Comparison of ENCODE assay signal across 20 cellular contexts in genomic region chr12:114904254-114905003, GRCh38.
DNase-seq lines count a peak whose midpoint lies in the region; ATAC-seq and TF ChIP-seq lines count a peak whose summit lies in the region.
"Had no signal": no experiment of that assay in that cellular context is flagged by ENCODE, and none has a peak within 500 bp of the region (broad histone marks: within the 10 kb centered on the region; RNA-seq: fewer than 3 reads in every experiment).

No MANE protein-coding gene starts in this region.

- H2AFZ ChIP-seq in PC-3 (ENCODE audit: low read length), result no peak overlapping the region
- no peak overlapping the region for H2AFZ ChIP-seq in mesenchymal stem cell (ENCODE audit: low read depth, low read length)

- H4K8ac ChIP-seq in mesenchymal stem cell (ENCODE audit: low read length), result peak overlapping the region; percentile 61

- H3K27me3 Mint-ChIP-seq in activated naive CD4-positive, alpha-beta T cell treated with anti-CD3 and anti-CD28 coated beads, Interleukin-2, amount 10 ng/mL, durations not matched to agents 7 days and 5 days, result no peaks in the 10 kb centered on the region
- H3K27me3 Mint-ChIP-seq: activated CD4-positive, alpha-beta memory T cell treated with anti-CD3 and anti-CD28 coated beads for 36 hours; IgD-negative memory B cell had no signal

- no peaks in the 10 kb centered on the region for H3K79me1 ChIP-seq in mesenchymal stem cell (replicated peaks; ENCODE audit: low read length, poor library complexity, severe bottlenecking)

- H3K36me3 Mint-ChIP-seq in activated naive CD4-positive, alpha-beta T cell treated with anti-CD3 and anti-CD28 coated beads, Interleukin-2, amount 10 ng/mL, durations not matched to agents 7 days and 5 days, result no peaks in the 10 kb centered on the region
- H3K36me3 Mint-ChIP-seq: activated CD4-positive, alpha-beta memory T cell treated with anti-CD3 and anti-CD28 coated beads for 36 hours; IgD-negative memory B cell had no signal

- no TSS peak for BruUV-seq in PC-3 (replicated peaks; lab: Mats Ljungman, UMichigan)

- H2AK5ac ChIP-seq in mesenchymal stem cell (ENCODE audit: low read length, severe bottlenecking), result no peak overlapping the region

- no peak overlapping the region for H2BK120ac ChIP-seq in mesenchymal stem cell (ENCODE audit: low read depth, low read length)

- 90% methylated on average over 7 of the region's 7 CpGs for WGBS in mesenchymal stem cell

- no peak overlapping the region for H3K4me3 Mint-ChIP-seq in activated naive CD4-positive, alpha-beta T cell treated with anti-CD3 and anti-CD28 coated beads, Interleukin-2, amount 10 ng/mL, durations not matched to agents 7 days and 5 days
- H3K4me3 Mint-ChIP-seq: activated CD4-positive, alpha-beta memory T cell treated with anti-CD3 and anti-CD28 coated beads for 36 hours; activated T-helper 1 cell treated with anti-CD3 and anti-CD28 coated beads, Interleukin-12 subunit alpha, Interleukin-12 subunit beta, Interleukin-2, Interleukin-4 antibody, amounts not matched to agents 30 ng/mL and 10 ng/mL and 1 ng/mL, durations not matched to agents 14 hours and 24 hours and 36 hours; IgD-negative memory B cell; neural crest cell had no signal

- H3K27ac ChIP-seq in PC-3 (ENCODE audit: low read length) (peak overlapping the region; percentile 94), mesenchymal stem cell (ENCODE audit: low read length, poor library complexity, severe bottlenecking) (no peak overlapping the region)
- H3K27ac ChIP-seq: gastrocnemius medialis, right atrium auricular region, transverse colon had no signal

- H3K4ac ChIP-seq in mesenchymal stem cell (ENCODE audit: low read depth in 1 of 2, low read length in 2 of 2), result no peak overlapping the region

- TF ChIP-seq CTCF in PC-3 (conservative IDR thresholded peaks at IDR 0.05; ENCODE audit: low read depth, low read length) (no peak), epithelial cell of esophagus (IDR thresholded peaks at IDR 0.05; ENCODE audit: insufficient read depth, low read depth, low read length, missing control alignments) (no peak)

- CTCF ChIA-PET in PC-3 (lab: Charles Lee), result no interaction called here
- CTCF ChIA-PET in activated naive CD4-positive, alpha-beta T cell treated with anti-CD3 and anti-CD28 coated beads, Interleukin-2, amount 10 ng/mL, durations not matched to agents 7 days and 5 days (lab: Charles Lee), result no interaction called here

- ATAC-seq in PC-3, result peak; percentile 27
- ATAC-seq: gastrocnemius medialis had no signal

- H3K4me1 ChIP-seq in PC-3 (ENCODE audit: insufficient read depth, low read length) (peaks cover 47% of the 10 kb centered on the region), mesenchymal stem cell (ENCODE audit: control insufficient read depth, insufficient read depth, low read depth, low read length) (peaks cover 1% of the 10 kb centered on the region)
- H3K4me1 ChIP-seq: gastrocnemius medialis, right atrium auricular region, transverse colon had no signal

- peak overlapping the region; percentile 78 for H3K9ac ChIP-seq in PC-3 (ENCODE audit: low read length)
- H3K9ac ChIP-seq in mesenchymal stem cell (ENCODE audit: low read length), result no peak overlapping the region

- POLR2A ChIA-PET in PC-3 (lab: Charles Lee; ENCODE audit: unreplicated experiment), result interaction anchor here (1.0 kb wide), 1 partner anchor 14 kb away, joined by 9 read pairs; no protein-coding TSS in a partner anchor

- intact Hi-C loops in PC-3 (cut with micrococcal nuclease), result no loop called here

- H2BK12ac ChIP-seq in mesenchymal stem cell (ENCODE audit: low read length in 2 of 2), result peak overlapping the region; percentile 34 to 48

- no peaks in the 10 kb centered on the region for H3K9me3 ChIP-seq in PC-3 (ENCODE audit: low read length)
- H3K9me3 ChIP-seq in mesenchymal stem cell (ENCODE audit: control insufficient read depth, low read length), result no peaks in the 10 kb centered on the region
- H3K9me3 ChIP-seq: gastrocnemius medialis, right atrium auricular region, SJSA1, transverse colon had no signal

- peak; percentile 10 for DNase-seq in Caki2 (ENCODE audit: low read depth)
- peak; percentile 81 for DNase-seq in PC-3
- DNase-seq in epithelial cell of esophagus (ENCODE audit: low read depth), result peak; percentile 36
- DNase-seq in mesenchymal stem cell, result peak; percentile 45
- no peak for DNase-seq in NCI-H226
- no peak for DNase-seq in activated naive CD4-positive, alpha-beta T cell treated with anti-CD3 and anti-CD28 coated beads, Interleukin-2, amount 10 ng/mL, durations not matched to agents 7 days and 5 days
- DNase-seq in NK-92 treated with Interleukin-12 subunit alpha and Interleukin-12 subunit beta, amount 100 ng/mL, for 24 hours (lab: John Stamatoyannopoulos, UW), result no peak
- DNase-seq in activated CD4-positive, alpha-beta T cell treated with anti-CD3 and anti-CD28 coated beads for 4 hours, result no peak
- DNase-seq: activated CD4-positive, alpha-beta memory T cell treated with anti-CD3 and anti-CD28 coated beads for 36 hours; DMS 273 treated with DMSO at 0.1 percent for 48 hours; gastrocnemius medialis; H7; NCI-H1436; stimulated activated CD4-positive, alpha-beta T cell treated with anti-CD3 and anti-CD28 coated beads, Interleukin-2, amount 100 ng/mL, for 48 hours; transverse colon had no signal

- no peaks in the 10 kb centered on the region for H4K20me1 ChIP-seq in PC-3 (ENCODE audit: low read length)

- H3F3A ChIP-seq in PC-3 (ENCODE audit: low read length, unreplicated experiment), result no peaks in the 10 kb centered on the region

- H3K14ac ChIP-seq in mesenchymal stem cell (ENCODE audit: low read length in 2 of 2), result peak overlapping the region in 1 of 2 experiments; percentile 86

- peak overlapping the region; percentile 75; the same call in 1 of the 2 replicates for H3K4me2 ChIP-seq in PC-3 (ENCODE audit: low read length)
- no peak overlapping the region for H3K4me2 ChIP-seq in mesenchymal stem cell (ENCODE audit: low read length, poor library complexity, severe bottlenecking)

- H3K27ac Mint-ChIP-seq in activated naive CD4-positive, alpha-beta T cell treated with anti-CD3 and anti-CD28 coated beads, Interleukin-2, amount 10 ng/mL, durations not matched to agents 7 days and 5 days, result no peak overlapping the region
- H3K27ac Mint-ChIP-seq: activated CD4-positive, alpha-beta memory T cell treated with anti-CD3 and anti-CD28 coated beads for 36 hours; activated T-helper 1 cell treated with anti-CD3 and anti-CD28 coated beads, Interleukin-12 subunit alpha, Interleukin-12 subunit beta, Interleukin-2, Interleukin-4 antibody, amounts not matched to agents 30 ng/mL and 10 ng/mL and 1 ng/mL, durations not matched to agents 14 hours and 24 hours and 36 hours; IgD-negative memory B cell had no signal

- H2BK5ac ChIP-seq in mesenchymal stem cell (ENCODE audit: low read depth, low read length, poor library complexity, severe bottlenecking), result no peak overlapping the region

- peak overlapping the region; percentile 12 for H4K91ac ChIP-seq in mesenchymal stem cell (ENCODE audit: low read length)

- no peak overlapping the region for H3K23ac ChIP-seq in mesenchymal stem cell (ENCODE audit: low read length in 2 of 2)

- H3K27me3 ChIP-seq in PC-3 (ENCODE audit: low read length), result no peaks in the 10 kb centered on the region
- no peaks in the 10 kb centered on the region for H3K27me3 ChIP-seq in mesenchymal stem cell (ENCODE audit: control insufficient read depth in 1 of 2, insufficient read depth in 1 of 2, low read length in 2 of 2)
- H3K27me3 ChIP-seq: gastrocnemius medialis, right atrium auricular region, SJSA1, transverse colon had no signal

- H3K4me3 ChIP-seq in PC-3 (ENCODE audit: low read length) (no peak overlapping the region), epithelial cell of esophagus (ENCODE audit: low read length) (no peak overlapping the region), mesenchymal stem cell (ENCODE audit: insufficient read depth in 1 of 2, low read depth in 1 of 2, low read length in 2 of 2) (peak overlapping the region in 1 of 2 experiments; percentile 70)
- H3K4me3 ChIP-seq: gastrocnemius medialis, right atrium auricular region, SJSA1, transverse colon had no signal

- H3K9me2 ChIP-seq in PC-3 (replicated peaks; ENCODE audit: low read length), result no peaks in the 10 kb centered on the region

- H2BK15ac ChIP-seq in mesenchymal stem cell (ENCODE audit: low read depth, poor library complexity, severe bottlenecking), result no peak overlapping the region

- H3K79me2 ChIP-seq in PC-3 (ENCODE audit: low read length), result no peaks in the 10 kb centered on the region

- H3K36me3 ChIP-seq in PC-3 (ENCODE audit: low read depth, low read length) (no peaks in the 10 kb centered on the region), mesenchymal stem cell (ENCODE audit: control insufficient read depth in 1 of 2, insufficient read depth in 2 of 2, low read depth in 1 of 2, low read length in 2 of 2) (no peaks in the 10 kb centered on the region)
- H3K36me3 ChIP-seq: gastrocnemius medialis, right atrium auricular region, SJSA1, transverse colon had no signal

- in situ Hi-C loops in Caki2 (cut with HindIII; ENCODE audit: low pct_unique_long_range_greater_than_20kb, low sequenced_read_pairs), result no loop called here

- H3K18ac ChIP-seq in mesenchymal stem cell (ENCODE audit: low read depth in 1 of 2, low read length in 2 of 2), result peak overlapping the region; percentile 24 to 48

- H3K4me1 Mint-ChIP-seq in activated naive CD4-positive, alpha-beta T cell treated with anti-CD3 and anti-CD28 coated beads, Interleukin-2, amount 10 ng/mL, durations not matched to agents 7 days and 5 days, result no peaks in the 10 kb centered on the region
- H3K4me1 Mint-ChIP-seq: IgD-negative memory B cell, neural crest cell had no signal

- peaks cover 4% of the 10 kb centered on the region for H3K9me3 Mint-ChIP-seq in activated naive CD4-positive, alpha-beta T cell treated with anti-CD3 and anti-CD28 coated beads, Interleukin-2, amount 10 ng/mL, durations not matched to agents 7 days and 5 days
- H3K9me3 Mint-ChIP-seq: neural crest cell had no signal

Comparison
In these comparisons a context has a peak if more than half of its experiments do, and no peak if none do; other contexts are left out.
1. DNase-seq: peak in Caki2 (single experiment), PC-3 (single experiment), epithelial cell of esophagus (single experiment) and mesenchymal stem cell (single experiment); none in NCI-H226 (single experiment), activated naive CD4-positive, alpha-beta T cell treated with anti-CD3 and anti-CD28 coated beads, Interleukin-2, amount 10 ng/mL, durations not matched to agents 7 days and 5 days (single experiment), NK-92 treated with Interleukin-12 subunit alpha and Interleukin-12 subunit beta, amount 100 ng/mL, for 24 hours (single experiment) and activated CD4-positive, alpha-beta T cell treated with anti-CD3 and anti-CD28 coated beads for 4 hours (0 of 2).